ENCODE assay signal across 8 cellular contexts in genomic region chr4:133147922-133148689, GRCh38. TPM values are rescaled to one million over a fixed set of nuclear protein-coding genes. Genes with fewer than 3 reads are reported as not detected.
A peak's percentile ranks its signal among the peaks of the same experiment; 100 is the strongest.
DNase-seq lines count a peak whose midpoint lies in the region; ATAC-seq lines count a peak whose summit lies in the region.

No MANE protein-coding gene starts in this region.

- no peak for ATAC-seq in GM18909 (IDR thresholded peaks at IDR 0.05; ENCODE audit: poor library complexity, unreplicated experiment)
- no peak for ATAC-seq in GM18519 (IDR thresholded peaks at IDR 0.05; ENCODE audit: low FRiP score, unreplicated experiment)

- H3K36me3 ChIP-seq in iPS-18a (ENCODE audit: control insufficient read depth, low read depth, low read length), result no peaks in the 10 kb centered on the region
- H3K36me3 ChIP-seq in skeletal muscle tissue (ENCODE audit: control insufficient read depth in 3 of 3, insufficient read depth in 3 of 3, low read length in 3 of 3), result no peaks in the 10 kb centered on the region

- H3K27ac ChIP-seq in iPS-18a (ENCODE audit: low read length) (no peak overlapping the region), skeletal muscle tissue (ENCODE audit: low read depth, low read length) (no peak overlapping the region)

- DNase-seq in 8988T (peak; percentile 3), H4 (ENCODE audit: low spot score) (peak; percentile 71), amygdala (lab: John Stamatoyannopoulos, UW) (peak in 53 of 56 donors; percentile 5 to 81 (median 52))
- no peak for DNase-seq in activated effector memory CD4-positive, alpha-beta T cell treated with anti-CD3 and anti-CD28 coated beads, Interleukin-2, amount 50 U/mL, for 16 hours

- no peaks in the 10 kb centered on the region for H3K9me3 ChIP-seq in iPS-18a (ENCODE audit: control insufficient read depth, low read depth, low read length)
- H3K9me3 ChIP-seq in skeletal muscle tissue (ENCODE audit: control insufficient read depth in 3 of 3, low read length in 3 of 3), result no peaks in the 10 kb centered on the region

- H3K27me3 ChIP-seq in iPS-18a (ENCODE audit: control insufficient read depth, insufficient read depth, low read length) (peaks cover 82% of the 10 kb centered on the region), skeletal muscle tissue (ENCODE audit: control insufficient read depth in 3 of 3, insufficient read depth in 3 of 3, low read length in 3 of 3) (peaks cover 66 to 69% (median 68%) of the 10 kb centered on the region in 3 donors)

- peak overlapping the region; percentile 73 for H3K4me3 ChIP-seq in iPS-18a (ENCODE audit: low read length)
- H3K4me3 ChIP-seq in skeletal muscle tissue (ENCODE audit: low read length in 3 of 3), result peak overlapping the region; percentile 50 to 64 (median 54)

- H3K4me1 ChIP-seq in iPS-18a (ENCODE audit: control insufficient read depth, low read depth, low read length), result peaks cover 17% of the 10 kb centered on the region
- peaks cover 41 to 53% (median 43%) of the 10 kb centered on the region in 3 donors for H3K4me1 ChIP-seq in skeletal muscle tissue (ENCODE audit: control insufficient read depth in 3 of 3, insufficient read depth in 3 of 3, low read length in 3 of 3)

- H3K9ac ChIP-seq in iPS-18a (ENCODE audit: low read length), result peak overlapping the region; percentile 37
- H3K9ac ChIP-seq in skeletal muscle tissue (ENCODE audit: low read depth in 1 of 3, low read length in 3 of 3), result no peak overlapping the region

RNA-seq across cellular contexts. Expression of gene PCDH10, which starts 1.0 kb away (rescaled TPM):
- total RNA-seq in H4 (2014; rRNA removed; shearing (Covaris generic)), result 4.5 and 5.5 TPM in 2 replicates
- 0.52 TPM for total RNA-seq in skeletal muscle tissue
